ENCODE assay signal across 8 cellular contexts in the genomic region with DNA sequence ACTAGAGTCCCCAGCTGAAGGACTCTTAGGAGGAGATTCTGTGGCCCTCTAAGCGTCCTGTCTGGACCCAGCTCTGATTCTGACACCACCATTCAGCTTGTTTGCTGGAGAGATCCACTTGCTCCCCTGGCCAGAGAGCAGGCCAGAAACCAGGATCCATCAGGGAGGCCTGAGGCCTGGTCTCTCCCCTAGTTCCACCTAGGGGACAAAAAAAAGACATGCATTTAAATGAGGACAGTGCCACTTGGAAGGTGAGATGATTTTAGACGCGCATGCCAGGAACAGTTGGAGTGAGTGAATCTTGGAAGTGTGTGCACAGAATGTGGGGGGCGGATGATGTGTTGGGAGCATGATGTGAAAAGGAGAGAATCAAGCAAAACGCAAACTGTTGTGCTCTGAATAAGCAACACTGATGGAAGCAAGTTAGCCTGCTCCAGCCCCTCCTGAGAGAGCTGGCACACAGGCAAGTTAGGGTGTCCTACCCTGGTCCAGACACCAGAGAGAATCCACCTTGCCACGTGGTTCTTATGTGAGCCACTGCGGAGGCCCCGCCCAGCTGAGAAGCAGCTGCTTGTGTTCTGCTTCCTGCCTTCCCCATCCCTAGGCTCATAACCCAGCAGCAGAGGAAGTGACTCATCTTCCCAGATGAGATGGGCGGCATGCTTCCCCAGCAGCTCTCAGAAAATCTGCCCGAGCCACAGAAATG. TPM values are rescaled to one million over a fixed set of nuclear protein-coding genes. Genes with fewer than 3 reads are reported as not detected.
DNase-seq lines count a peak whose midpoint lies in the region; ATAC-seq lines count a peak whose summit lies in the region.

No MANE protein-coding gene starts in this region.

- H3K36me3 ChIP-seq in aorta (ENCODE audit: control insufficient read depth in 1 of 2, insufficient read depth in 2 of 2, low read length in 1 of 2), result no peaks in the 10 kb centered on the region

- 61 to 67% methylated on average over 10 of the region's 10 CpGs for WGBS in aorta, 2 donors

- peak; percentile 83 for DNase-seq in ACHN
- peak; percentile 98 for DNase-seq in HT1080 (ENCODE audit: low read depth)
- DNase-seq in SKM-1 (lab: John Stamatoyannopoulos, UW; ENCODE audit: unreplicated experiment), result peak; percentile 77
- peak; percentile 88 for DNase-seq in activated naive CD4-positive, alpha-beta T cell treated with anti-CD3 and anti-CD28 coated beads, Interleukin-2, amount 10 ng/mL, durations not matched to agents 7 days and 5 days
- peak; percentile 47 to 93 (median 78) for DNase-seq in head of caudate nucleus
- DNase-seq in pulmonary artery endothelial cell (ENCODE audit: low read depth, low spot score), result peak; percentile 77
- DNase-seq in aorta, result peak; percentile 84 to 88

- no peaks in the 10 kb centered on the region for H3K9me3 ChIP-seq in aorta (ENCODE audit: control insufficient read depth, low read length)

- H3K27ac ChIP-seq in aorta (ENCODE audit: low read depth in 1 of 2, low read length in 2 of 2), result no peak overlapping the region

- in situ Hi-C loops in ACHN (cut with HindIII; ENCODE audit: low pct_ligation_motif_present, low pct_unique_long_range_greater_than_20kb, low sequenced_read_pairs), result no loop called here

- ATAC-seq in GM18907 (IDR thresholded peaks at IDR 0.05; ENCODE audit: unreplicated experiment) (peak; percentile 75), aorta (ENCODE audit: low FRiP score) (peak; percentile 74)

- H3K4me1 Mint-ChIP-seq in activated naive CD4-positive, alpha-beta T cell treated with anti-CD3 and anti-CD28 coated beads, Interleukin-2, amount 10 ng/mL, durations not matched to agents 7 days and 5 days, result peaks cover 46% of the 10 kb centered on the region

- H3K27ac Mint-ChIP-seq in activated naive CD4-positive, alpha-beta T cell treated with anti-CD3 and anti-CD28 coated beads, Interleukin-2, amount 10 ng/mL, durations not matched to agents 7 days and 5 days, result peak overlapping the region; percentile 92

- peak overlapping the region; percentile 27 for H3K4me3 Mint-ChIP-seq in activated naive CD4-positive, alpha-beta T cell treated with anti-CD3 and anti-CD28 coated beads, Interleukin-2, amount 10 ng/mL, durations not matched to agents 7 days and 5 days

- CTCF ChIA-PET in activated naive CD4-positive, alpha-beta T cell treated with anti-CD3 and anti-CD28 coated beads, Interleukin-2, amount 10 ng/mL, durations not matched to agents 7 days and 5 days (lab: Charles Lee), result interaction anchor here (0.9 to 15.8 kb wide), 17 partner anchors 10 to 283 kb away, joined by 3 to 524 read pairs (median 12); partner anchors contain the start of genes SLCO2B1 and TPBGL

- no peaks in the 10 kb centered on the region for H3K4me1 ChIP-seq in aorta (ENCODE audit: control insufficient read depth in 1 of 2, insufficient read depth in 2 of 2, low read length in 2 of 2)

- no peaks in the 10 kb centered on the region for H3K9me3 Mint-ChIP-seq in activated naive CD4-positive, alpha-beta T cell treated with anti-CD3 and anti-CD28 coated beads, Interleukin-2, amount 10 ng/mL, durations not matched to agents 7 days and 5 days

- intact Hi-C loops in head of caudate nucleus (cut with DNase I) (loop anchor here (2.0 kb wide), 1 partner anchor 62 kb away; no protein-coding TSS in a partner anchor), aorta (cut with DNase I) (loop anchor here (2.0 to 5.0 kb wide), 2 partner anchors 54 to 106 kb away; no protein-coding TSS in a partner anchor)

- no peaks in the 10 kb centered on the region for H3K27me3 ChIP-seq in aorta (ENCODE audit: control insufficient read depth in 1 of 2, insufficient read depth in 2 of 2, low read length in 1 of 2)

- H3K4me3 ChIP-seq in aorta (ENCODE audit: low read length in 2 of 2), result no peak overlapping the region

- peaks cover 18% of the 10 kb centered on the region for H3K27me3 Mint-ChIP-seq in activated naive CD4-positive, alpha-beta T cell treated with anti-CD3 and anti-CD28 coated beads, Interleukin-2, amount 10 ng/mL, durations not matched to agents 7 days and 5 days

- H3K36me3 Mint-ChIP-seq in activated naive CD4-positive, alpha-beta T cell treated with anti-CD3 and anti-CD28 coated beads, Interleukin-2, amount 10 ng/mL, durations not matched to agents 7 days and 5 days, result no peaks in the 10 kb centered on the region

RNA-seq across cellular contexts. Expression of gene SLCO2B1, which starts 8.0 kb away (rescaled TPM):
- not detected in 2 replicates for total RNA-seq in HT1080 (2014; rRNA removed; shearing (Covaris generic))
- polyA plus RNA-seq in HT1080 (2015; cell fraction: cytosol; rRNA removed), result not detected in 2 replicates
- not detected in 2 replicates for polyA plus RNA-seq in HT1080 (2015; cell fraction: nucleus; rRNA removed)
- 0.13 and 0.25 TPM in 2 replicates for total RNA-seq in pulmonary artery endothelial cell
- total RNA-seq in aorta, result 100 to 1,000 TPM in 1 of 2 donors, 10 to 100 TPM in 1; 82.4 to 144 TPM
- 10 to 100 TPM in 1 of 2 donors, 1 to 10 TPM in 1; 3.3 to 14.1 TPM for polyA plus RNA-seq in aorta

RNA-seq across cellular contexts. Expression of gene OR2AT4, which starts 46.2 kb away (rescaled TPM):
- 0.07 TPM in 1 of 2 replicates, not detected in the other for total RNA-seq in HT1080 (2014; rRNA removed; shearing (Covaris generic))
- polyA plus RNA-seq in HT1080 (2015; cell fraction: cytosol; rRNA removed), result not detected in 2 replicates
- polyA plus RNA-seq in HT1080 (2015; cell fraction: nucleus; rRNA removed), result not detected in 2 replicates
- not detected in 2 replicates for total RNA-seq in pulmonary artery endothelial cell
- not detected for total RNA-seq in aorta
- polyA plus RNA-seq in aorta, result under 1 TPM in 1 of 2 donors, not detected in 1; 0.88 TPM

Comparison
In these comparisons a context has a peak if more than half of its experiments do, and no peak if none do; other contexts are left out.
1. RNA of gene SLCO2B1, which starts 8.0 kb away (total RNA-seq): 82.4 to 144 TPM in aorta; 0.13 to 0.25 TPM in pulmonary artery endothelial cell and not detected in HT1080; every median in the first group is over 10 times any median in the second.
2. Peak in every context shown above with its lines, with median percentiles within 50 percentile points of each other: DNase-seq.